ENCODE assay signal across 8 cellular contexts in genomic region chr6:56541736-56542366, GRCh38.
DNase-seq lines count a peak whose midpoint lies in the region; ATAC-seq, FAIRE-seq and TF ChIP-seq lines count a peak whose summit lies in the region.

No MANE protein-coding gene starts in this region.

- H3K4me1 ChIP-seq in foreskin keratinocyte: peaks cover 20% of the 10 kb centered on the region
- H3K4me1 ChIP-seq in skeletal muscle tissue (ENCODE audit: control insufficient read depth in 3 of 3, insufficient read depth in 3 of 3, low read length in 3 of 3): peaks cover 22 to 36% (median 35%) of the 10 kb centered on the region in 3 donors

- ATAC-seq in foreskin keratinocyte: no peak

- H3K36me3 Mint-ChIP-seq in nephron progenitor cell (ENCODE audit: low read depth): no peaks in the 10 kb centered on the region

- H3K9me3 ChIP-seq in skeletal muscle tissue (ENCODE audit: control insufficient read depth in 3 of 3, low read length in 3 of 3): no peaks in the 10 kb centered on the region

- FAIRE-seq in GM19239 (lab: Jason Lieb, UNC): peak; percentile 51

- H3K27me3 Mint-ChIP-seq in nephron progenitor cell (ENCODE audit: low read depth, poor library complexity): no peaks in the 10 kb centered on the region

- H3K27me3 ChIP-seq in foreskin keratinocyte (no peaks in the 10 kb centered on the region), skeletal muscle tissue (ENCODE audit: control insufficient read depth in 3 of 3, insufficient read depth in 3 of 3, low read length in 3 of 3) (no peaks in the 10 kb centered on the region)

- H3K4me1 Mint-ChIP-seq in nephron progenitor cell: peaks cover 7% of the 10 kb centered on the region

- H3K4me3 ChIP-seq in skeletal muscle tissue (ENCODE audit: low read length in 3 of 3): peak overlapping the region; percentile 74 to 90 (median 77)

- H3K9me3 Mint-ChIP-seq in nephron progenitor cell: no peaks in the 10 kb centered on the region

- peak overlapping the region; percentile 83 to 94 (median 84) for H3K9ac ChIP-seq in skeletal muscle tissue (ENCODE audit: low read depth in 1 of 3, low read length in 3 of 3)

- TF ChIP-seq CTCF in foreskin keratinocyte (conservative IDR thresholded peaks at IDR 0.05): no peak
- TF ChIP-seq CTCF in nephron progenitor cell (IDR thresholded peaks at IDR 0.05): no peak

- no peak overlapping the region for H3K27ac Mint-ChIP-seq in nephron progenitor cell

- DNase-seq in GM19239 (ENCODE audit: insufficient read length, low spot score) (no peak), RKO (ENCODE audit: low spot score) (peak; percentile 23), foreskin keratinocyte (no peak), T-helper 9 cell (no peak), nephron progenitor cell (no peak), HT-29 (ENCODE audit: low spot score) (no peak), superior temporal gyrus (ENCODE audit: extremely low spot score) (no peak)

- no peaks in the 10 kb centered on the region for H3K36me3 ChIP-seq in skeletal muscle tissue (ENCODE audit: control insufficient read depth in 3 of 3, insufficient read depth in 3 of 3, low read length in 3 of 3)

- no peak overlapping the region for H3K4me3 Mint-ChIP-seq in nephron progenitor cell

- peak overlapping the region; percentile 94 for H3K27ac ChIP-seq in foreskin keratinocyte
- peak overlapping the region; percentile 83 for H3K27ac ChIP-seq in skeletal muscle tissue (ENCODE audit: low read depth, low read length)
